ENCODE assay signal across 22 cellular contexts in genomic region chr6:136066005-136066404, GRCh38.
DNase-seq lines count a peak whose midpoint lies in the region; ATAC-seq and TF ChIP-seq lines count a peak whose summit lies in the region.
"Had no signal": no experiment of that assay in that cellular context is flagged by ENCODE, and none has a peak within 500 bp of the region (broad histone marks: within the 10 kb centered on the region; RNA-seq: fewer than 3 reads in every experiment).

No MANE protein-coding gene starts in this region.

- H3K56ac ChIP-seq in mesendoderm (ENCODE audit: low read length): no peak overlapping the region

- ATAC-seq in CD8-positive, alpha-beta T cell: no peak
- ATAC-seq in GM18502 (IDR thresholded peaks at IDR 0.05; ENCODE audit: poor library complexity, unreplicated experiment): no peak
- ATAC-seq: left ventricle myocardium superior; naive thymus-derived CD4-positive, alpha-beta T cell had no signal

- H4K20me1 ChIP-seq in PC-9 (ENCODE audit: insufficient read depth): no peaks in the 10 kb centered on the region

- DNase-seq in EL (peak; percentile 36), PC-9 (no peak), epithelial cell of esophagus (ENCODE audit: low read depth) (peak; percentile 93), mesendoderm (no peak)
- DNase-seq in activated CD4-positive, alpha-beta T cell treated with anti-CD3 and anti-CD28 coated beads for 4 hours: no peak
- no peak for DNase-seq in CD8-positive, alpha-beta T cell
- DNase-seq in activated effector memory CD4-positive, alpha-beta T cell treated with Interleukin-2 at 50 U/mL for 16 hours: no peak
- DNase-seq: activated CD4-positive, alpha-beta memory T cell treated with anti-CD3 and anti-CD28 coated beads for 36 hours; activated naive CD4-positive, alpha-beta T cell treated with anti-CD3 and anti-CD28 coated beads, Interleukin-2, amount 10 ng/mL, durations not matched to agents 7 days and 5 days; activated T-cell treated with anti-CD3 and anti-CD28 coated beads, Interleukin-2, amount 50 U/mL, for 1 hour; effector CD4-positive, alpha-beta T cell; KG1; left ventricle myocardium superior; naive thymus-derived CD4-positive, alpha-beta T cell; NCI-H1436; posterior cingulate gyrus; RPMI8226; stimulated activated CD4-positive, alpha-beta T cell treated with anti-CD3 and anti-CD28 coated beads, Interleukin-4, amount 100 ng/mL, for 4 hours; stimulated activated CD8-positive, alpha-beta memory T cell treated with anti-CD3 and anti-CD28 coated beads, Interleukin-4, amount 100 ng/mL, for 48 hours had no signal

- no peaks in the 10 kb centered on the region for H3K36me3 ChIP-seq in PC-9 (ENCODE audit: low read depth)
- H3K36me3 ChIP-seq in mesendoderm (ENCODE audit: control insufficient read depth, insufficient read depth, low read length): no peaks in the 10 kb centered on the region
- H3K36me3 ChIP-seq in CD8-positive, alpha-beta T cell (ENCODE audit: insufficient read depth, low read length): no peaks in the 10 kb centered on the region

- POLR2A ChIA-PET in PC-9 (lab: Charles Lee; ENCODE audit: unreplicated experiment): no interaction called here
- POLR2A ChIA-PET in CD8-positive, alpha-beta T cell (lab: Charles Lee): no interaction called here

- H2BK5ac ChIP-seq in mesendoderm (ENCODE audit: low read length): no peak overlapping the region

- H3K27me3 ChIP-seq in PC-9 (ENCODE audit: insufficient read depth, low read depth) (no peaks in the 10 kb centered on the region), mesendoderm (ENCODE audit: insufficient read depth, low read length, poor library complexity) (no peaks in the 10 kb centered on the region)
- H3K27me3 ChIP-seq in CD8-positive, alpha-beta T cell (ENCODE audit: insufficient read depth, low read length): no peaks in the 10 kb centered on the region

- H2AFZ ChIP-seq in PC-9: no peak overlapping the region

- no peaks in the 10 kb centered on the region for H3K79me1 ChIP-seq in mesendoderm (ENCODE audit: low read length)

- no peaks in the 10 kb centered on the region for H3K79me2 ChIP-seq in PC-9 (ENCODE audit: low read depth)
- H3K79me2 ChIP-seq in mesendoderm (ENCODE audit: control insufficient read depth, insufficient read depth, low read length): no peaks in the 10 kb centered on the region

- H2AK5ac ChIP-seq in mesendoderm (ENCODE audit: low read length): no peak overlapping the region

- no peak overlapping the region for H3K4me3 Mint-ChIP-seq in CD8-positive, alpha-beta T cell
- H3K4me3 Mint-ChIP-seq: activated CD4-positive, alpha-beta memory T cell treated with anti-CD3 and anti-CD28 coated beads for 36 hours; activated naive CD4-positive, alpha-beta T cell treated with anti-CD3 and anti-CD28 coated beads, Interleukin-2, amount 10 ng/mL, durations not matched to agents 7 days and 5 days; brain; naive thymus-derived CD4-positive, alpha-beta T cell had no signal

- peak overlapping the region; percentile 16 for H3K4ac ChIP-seq in mesendoderm (ENCODE audit: low read depth, low read length)

- H3K9me3 Mint-ChIP-seq in CD8-positive, alpha-beta T cell: no peaks in the 10 kb centered on the region
- H3K9me3 Mint-ChIP-seq: activated CD4-positive, alpha-beta memory T cell treated with anti-CD3 and anti-CD28 coated beads for 36 hours; activated naive CD4-positive, alpha-beta T cell treated with anti-CD3 and anti-CD28 coated beads, Interleukin-2, amount 10 ng/mL, durations not matched to agents 7 days and 5 days; naive thymus-derived CD4-positive, alpha-beta T cell had no signal

- H3K4me2 ChIP-seq in PC-9: no peak overlapping the region
- no peak overlapping the region for H3K4me2 ChIP-seq in mesendoderm (ENCODE audit: low read length)

- H3K9ac ChIP-seq in mesendoderm (ENCODE audit: low read length): no peak overlapping the region

- no peak overlapping the region for H3K27ac Mint-ChIP-seq in CD8-positive, alpha-beta T cell
- H3K27ac Mint-ChIP-seq: activated CD4-positive, alpha-beta memory T cell treated with anti-CD3 and anti-CD28 coated beads for 36 hours; activated naive CD4-positive, alpha-beta T cell treated with anti-CD3 and anti-CD28 coated beads, Interleukin-2, amount 10 ng/mL, durations not matched to agents 7 days and 5 days; brain; naive thymus-derived CD4-positive, alpha-beta T cell had no signal

- H3K23ac ChIP-seq in mesendoderm (ENCODE audit: low read length): no peak overlapping the region

- H3K27me3 Mint-ChIP-seq in CD8-positive, alpha-beta T cell (ENCODE audit: low read depth): no peaks in the 10 kb centered on the region
- H3K27me3 Mint-ChIP-seq: activated CD4-positive, alpha-beta memory T cell treated with anti-CD3 and anti-CD28 coated beads for 36 hours; brain had no signal

- H3K18ac ChIP-seq in mesendoderm (ENCODE audit: low read length): peak overlapping the region; percentile 80

- no peaks in the 10 kb centered on the region; the same call in 1 of the 2 replicates for H3K9me2 ChIP-seq in PC-9 (ENCODE audit: insufficient read depth)

- intact Hi-C loops in PC-9 (cut with micrococcal nuclease; ENCODE audit: unreplicated experiment): no loop called here
- intact Hi-C loops in CD8-positive, alpha-beta T cell (cut with DNase I, micrococcal nuclease): no loop called here

- peak overlapping the region; percentile 45 for H2BK120ac ChIP-seq in mesendoderm (ENCODE audit: low read depth, low read length)

- no peak overlapping the region for H2BK15ac ChIP-seq in mesendoderm (replicated peaks; ENCODE audit: low read depth)

- BruUV-seq in PC-9 (replicated peaks; lab: Mats Ljungman, UMichigan): no TSS peak

- CTCF ChIA-PET in PC-9 (lab: Charles Lee): no interaction called here
- CTCF ChIA-PET in CD8-positive, alpha-beta T cell (lab: Charles Lee): no interaction called here

- no CpG with 5 or more reads among the region's 3 CpGs for WGBS in mesendoderm (ENCODE audit: extremely low coverage, insufficient coverage, low lambda C conversion rate)

- no peaks in the 10 kb centered on the region for H3K4me1 Mint-ChIP-seq in CD8-positive, alpha-beta T cell (ENCODE audit: low read depth)
- H3K4me1 Mint-ChIP-seq: activated naive CD4-positive, alpha-beta T cell treated with anti-CD3 and anti-CD28 coated beads, Interleukin-2, amount 10 ng/mL, durations not matched to agents 7 days and 5 days had no signal

- H3K27ac ChIP-seq in PC-9 (peak overlapping the region; percentile 27; the same call in 1 of the 2 replicates), mesendoderm (ENCODE audit: low read depth, low read length) (no peak overlapping the region)
- H3K27ac ChIP-seq in CD8-positive, alpha-beta T cell (ENCODE audit: low read depth, low read length): no peak overlapping the region
- H3K27ac ChIP-seq: skin epidermis had no signal

- peaks cover 26% of the 10 kb centered on the region for H3F3A ChIP-seq in PC-9 (ENCODE audit: insufficient read depth, low read depth)

- H3K4me1 ChIP-seq in PC-9 (replicated peaks; ENCODE audit: insufficient read depth): peaks cover 39% of the 10 kb centered on the region
- H3K4me1 ChIP-seq in mesendoderm (ENCODE audit: control insufficient read depth, low read depth, low read length): peaks cover 2% of the 10 kb centered on the region
- H3K4me1 ChIP-seq in CD8-positive, alpha-beta T cell (ENCODE audit: insufficient read depth, low read length): no peaks in the 10 kb centered on the region

- TF ChIP-seq CTCF in PC-9 (conservative IDR thresholded peaks at IDR 0.05) (no peak), epithelial cell of esophagus (IDR thresholded peaks at IDR 0.05; ENCODE audit: insufficient read depth, low read depth, low read length, missing control alignments) (no peak)
- no peak for TF ChIP-seq CTCF in CD8-positive, alpha-beta T cell (IDR thresholded peaks at IDR 0.05)

- H3K9me3 ChIP-seq in PC-9 (ENCODE audit: insufficient read depth, low read depth): no peaks in the 10 kb centered on the region
- H3K9me3 ChIP-seq in CD8-positive, alpha-beta T cell (ENCODE audit: low read length): no peaks in the 10 kb centered on the region

- H4K5ac ChIP-seq in mesendoderm (ENCODE audit: low read length): no peak overlapping the region

- no peak overlapping the region for H4K8ac ChIP-seq in mesendoderm (ENCODE audit: low read depth, low read length)

- no peaks in the 10 kb centered on the region for H3K36me3 Mint-ChIP-seq in CD8-positive, alpha-beta T cell
- H3K36me3 Mint-ChIP-seq: activated CD4-positive, alpha-beta memory T cell treated with anti-CD3 and anti-CD28 coated beads for 36 hours; activated naive CD4-positive, alpha-beta T cell treated with anti-CD3 and anti-CD28 coated beads, Interleukin-2, amount 10 ng/mL, durations not matched to agents 7 days and 5 days had no signal

- H3K4me3 ChIP-seq in PC-9 (no peak overlapping the region), epithelial cell of esophagus (ENCODE audit: low read length) (no peak overlapping the region), mesendoderm (ENCODE audit: low read length) (no peak overlapping the region)
- H3K4me3 ChIP-seq in CD8-positive, alpha-beta T cell (ENCODE audit: low read depth, low read length): no peak overlapping the region
- H3K4me3 ChIP-seq: skin epidermis had no signal

Comparison
In these comparisons a context has a peak if more than half of its experiments do, and no peak if none do; other contexts are left out.
1. DNase-seq: peak in EL (single experiment) and epithelial cell of esophagus (single experiment); none in PC-9 (0 of 2), mesendoderm (single experiment), activated CD4-positive, alpha-beta T cell treated with anti-CD3 and anti-CD28 coated beads for 4 hours (0 of 2), CD8-positive, alpha-beta T cell (0 of 7) and activated effector memory CD4-positive, alpha-beta T cell treated with Interleukin-2 at 50 U/mL for 16 hours (single experiment).